Comparison of ENCODE assay signal across 10 cellular contexts in the genomic region with DNA sequence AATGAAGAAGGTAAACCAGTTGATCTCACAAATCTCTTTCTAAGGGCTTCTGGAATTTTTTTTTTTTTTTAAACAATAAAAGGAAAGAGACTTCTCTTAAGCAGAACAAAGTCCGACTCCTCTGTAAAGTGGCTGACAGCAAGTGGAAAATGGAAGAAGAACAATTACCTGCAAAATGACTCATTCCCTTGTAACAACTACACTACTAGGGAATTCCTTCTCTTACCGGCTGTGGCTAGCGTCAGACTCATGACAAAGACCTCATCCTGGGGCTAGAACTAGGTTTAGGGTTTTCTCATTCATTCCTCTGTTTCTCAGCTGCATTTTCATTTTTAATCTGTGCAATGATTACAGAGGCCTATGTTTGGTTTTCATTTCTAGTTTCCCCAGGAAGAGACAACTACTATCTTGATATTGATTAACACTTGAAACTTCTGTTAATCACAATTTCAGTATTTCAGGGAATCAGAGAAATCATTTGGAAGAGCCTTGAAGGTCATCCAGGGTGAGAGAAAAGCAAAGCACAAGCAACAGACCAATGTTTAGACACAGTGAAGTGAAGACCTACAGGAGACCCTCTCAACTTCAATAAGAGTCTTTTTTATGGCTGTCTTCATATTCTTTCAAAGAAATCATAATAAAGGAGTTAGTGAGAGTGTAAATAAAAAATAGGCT.
DNase-seq lines count a peak whose midpoint lies in the region; ATAC-seq and TF ChIP-seq lines count a peak whose summit lies in the region.
"Had no signal": no experiment of that assay in that cellular context is flagged by ENCODE, and none has a peak within 500 bp of the region (broad histone marks: within the 10 kb centered on the region; RNA-seq: fewer than 3 reads in every experiment).

No MANE protein-coding gene starts in this region.

- CTCF ChIA-PET in activated CD4-positive, alpha-beta memory T cell treated with anti-CD3 and anti-CD28 coated beads, Interleukin-2, amount 10 ng/mL, durations not matched to agents 7 days and 5 days (lab: Charles Lee), result interaction anchor here (1.7 to 1.8 kb wide), 2 partner anchors 14 to 153 kb away, joined by 7 to 10 read pairs; no protein-coding TSS in a partner anchor

- H3K4me1 ChIP-seq in prostate gland (replicated peaks), result no peaks in the 10 kb centered on the region

- peak; percentile 90 for ATAC-seq in stimulated activated naive CD8-positive, alpha-beta T cell treated with anti-CD3 and anti-CD28 coated beads, Interleukin-15, Interleukin-2, amounts not matched to agents 100 U/mL and 50 U/mL, for 24 hours

- DNase-seq in activated CD4-positive, alpha-beta T cell treated with anti-CD3 and anti-CD28 coated beads for 48 hours, result peak; percentile 61
- DNase-seq in activated CD4-positive, alpha-beta T cell treated with anti-CD3 and anti-CD28 coated beads for 1 hour, result no peak
- no peak for DNase-seq in activated CD4-positive, alpha-beta memory T cell treated with anti-CD3 and anti-CD28 coated beads, Interleukin-2, amount 10 ng/mL, durations not matched to agents 7 days and 5 days
- DNase-seq in iris pigment epithelial cell (ENCODE audit: low read depth), result peak; percentile 61
- no peak for DNase-seq in stimulated activated naive CD8-positive, alpha-beta T cell treated with anti-CD3 and anti-CD28 coated beads, Interleukin-15, Interleukin-2, amounts not matched to agents 100 U/mL and 50 U/mL, for 24 hours
- no peak for DNase-seq in UCSD-AML1 (lab: John Stamatoyannopoulos, UW; ENCODE audit: unreplicated experiment)
- DNase-seq in prostate gland (ENCODE audit: low spot score), result no peak
- DNase-seq in AG20443 (ENCODE audit: low spot score), result no peak
- DNase-seq: activated effector memory CD4-positive, alpha-beta T cell treated with anti-CD3 and anti-CD28 coated beads, Interleukin-2, amount 50 U/mL, for 16 hours had no signal

- no peak overlapping the region for H3K4me3 ChIP-seq in prostate gland
- H3K4me3 ChIP-seq: SJSA1 had no signal

- WGBS in prostate gland, result 55% methylated on average over 3 of the region's 3 CpGs

- H3K27ac Mint-ChIP-seq in activated CD4-positive, alpha-beta memory T cell treated with anti-CD3 and anti-CD28 coated beads, Interleukin-2, amount 10 ng/mL, durations not matched to agents 7 days and 5 days, result peak overlapping the region; percentile 27

- H3K27me3 Mint-ChIP-seq in activated CD4-positive, alpha-beta memory T cell treated with anti-CD3 and anti-CD28 coated beads, Interleukin-2, amount 10 ng/mL, durations not matched to agents 7 days and 5 days, result no peaks in the 10 kb centered on the region

- H3K36me3 Mint-ChIP-seq in activated CD4-positive, alpha-beta memory T cell treated with anti-CD3 and anti-CD28 coated beads, Interleukin-2, amount 10 ng/mL, durations not matched to agents 7 days and 5 days (ENCODE audit: low read depth), result peaks cover 82% of the 10 kb centered on the region

- TF ChIP-seq CTCF in prostate gland (IDR thresholded peaks at IDR 0.05), result no peak

- no peaks in the 10 kb centered on the region for H3K27me3 ChIP-seq in prostate gland (replicated peaks; ENCODE audit: insufficient read depth)
- H3K27me3 ChIP-seq: SJSA1 had no signal

- H3K36me3 ChIP-seq in prostate gland, result no peaks in the 10 kb centered on the region
- H3K36me3 ChIP-seq: SJSA1 had no signal

- POLR2A ChIA-PET in activated CD4-positive, alpha-beta memory T cell treated with anti-CD3 and anti-CD28 coated beads, Interleukin-2, amount 10 ng/mL, durations not matched to agents 7 days and 5 days (lab: Charles Lee), result interaction anchor here (0.9 to 1.4 kb wide), 3 partner anchors 14 to 107 kb away, joined by 3 to 9 read pairs (median 4); no protein-coding TSS in a partner anchor

- no peak for TF ChIP-seq POLR2A in prostate gland (IDR thresholded peaks at IDR 0.05)

- H3K9me3 Mint-ChIP-seq in activated CD4-positive, alpha-beta memory T cell treated with anti-CD3 and anti-CD28 coated beads, Interleukin-2, amount 10 ng/mL, durations not matched to agents 7 days and 5 days, result peaks cover 13% of the 10 kb centered on the region

- no peak overlapping the region for H3K4me3 Mint-ChIP-seq in activated CD4-positive, alpha-beta memory T cell treated with anti-CD3 and anti-CD28 coated beads, Interleukin-2, amount 10 ng/mL, durations not matched to agents 7 days and 5 days

- H3K9me3 ChIP-seq in prostate gland, result no peaks in the 10 kb centered on the region
- H3K9me3 ChIP-seq: SJSA1 had no signal

- H3K4me1 Mint-ChIP-seq in activated CD4-positive, alpha-beta memory T cell treated with anti-CD3 and anti-CD28 coated beads, Interleukin-2, amount 10 ng/mL, durations not matched to agents 7 days and 5 days, result peaks cover 59% of the 10 kb centered on the region

- no peak overlapping the region for H3K27ac ChIP-seq in prostate gland
- H3K27ac ChIP-seq: SJSA1 had no signal

- intact Hi-C loops in prostate gland (cut with DNase I), result no loop called here

Comparison
In these comparisons a context has a peak if more than half of its experiments do, and no peak if none do; other contexts are left out.
1. DNase-seq: peak in activated CD4-positive, alpha-beta T cell treated with anti-CD3 and anti-CD28 coated beads for 48 hours (single experiment) and iris pigment epithelial cell (single experiment); none in activated CD4-positive, alpha-beta T cell treated with anti-CD3 and anti-CD28 coated beads for 1 hour (single experiment), activated CD4-positive, alpha-beta memory T cell treated with anti-CD3 and anti-CD28 coated beads, Interleukin-2, amount 10 ng/mL, durations not matched to agents 7 days and 5 days (single experiment), stimulated activated naive CD8-positive, alpha-beta T cell treated with anti-CD3 and anti-CD28 coated beads, Interleukin-15, Interleukin-2, amounts not matched to agents 100 U/mL and 50 U/mL, for 24 hours (single experiment), UCSD-AML1 (single experiment), prostate gland (single experiment) and AG20443 (single experiment).